Comparison of ENCODE assay signal across 23 cellular contexts in the genomic region with DNA sequence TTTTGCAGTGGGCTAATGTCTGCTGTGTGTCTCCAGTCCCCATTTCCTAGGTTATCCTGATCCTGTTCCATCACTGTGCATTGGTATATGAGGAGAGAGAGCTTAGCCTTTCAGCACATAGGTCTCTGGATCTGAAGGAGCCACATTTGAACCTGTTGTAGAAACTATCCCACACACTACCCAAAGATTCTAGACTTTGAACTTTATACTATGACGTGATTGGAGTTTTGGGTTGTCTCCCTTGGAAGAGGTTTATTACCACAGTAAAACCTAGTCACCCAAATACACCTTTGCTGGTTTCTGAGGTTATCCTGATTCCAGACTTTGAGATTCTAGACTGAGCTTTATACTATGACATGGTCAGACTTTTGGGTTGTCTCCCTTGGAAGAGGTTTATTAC.
"Had no signal": no experiment of that assay in that cellular context is flagged by ENCODE, and none has a peak within 500 bp of the region (broad histone marks: within the 10 kb centered on the region; RNA-seq: fewer than 3 reads in every experiment).

No MANE protein-coding gene starts in this region.

- H3K9me3 ChIP-seq: lower lobe of right lung, ovary, right atrium auricular region, spleen, tibial nerve, uterus had no signal

- H3K27me3 ChIP-seq: ovary, right atrium auricular region, spleen, uterus had no signal

- DNase-seq: head of caudate nucleus; hippocampal formation; immature natural killer cell; kidney; left ventricle myocardium superior; lower lobe of right lung; mammary epithelial cell; naive B cell; natural killer cell; nephron progenitor cell; ovary; spleen; stimulated activated CD4-positive, alpha-beta T cell treated with anti-CD3 and anti-CD28 coated beads, Interleukin-4, amount 100 ng/mL, for 24 hours; stimulated activated naive CD4-positive, alpha-beta T cell treated with Interleukin-2 at 50 U/mL for 16 hours; stimulated activated naive CD8-positive, alpha-beta T cell treated with anti-CD3 and anti-CD28 coated beads, Interleukin-15, amount 100 ng/mL, for 72 hours; substantia nigra; uterus had no signal

- H3K4me3 ChIP-seq: lower lobe of right lung, ovary, right atrium auricular region, skin epidermis, spleen, tibial nerve, uterus had no signal

- H3K27ac ChIP-seq: lower lobe of right lung, ovary, right atrium auricular region, skin epidermis, spleen, tibial nerve, uterus had no signal

- ATAC-seq: left ventricle myocardium superior; lower lobe of right lung; natural killer cell; sciatic nerve; stimulated activated effector memory CD8-positive, alpha-beta T cell treated with anti-CD3 and anti-CD28 coated beads, Interleukin-12 subunit alpha, Interleukin-12 subunit beta, amount 100 ng/mL, for 72 hours; stimulated activated naive CD8-positive, alpha-beta T cell treated with anti-CD3 and anti-CD28 coated beads, Interleukin-15, amount 100 ng/mL, for 72 hours had no signal

- H3K4me1 ChIP-seq: lower lobe of right lung, right atrium auricular region, spleen, tibial nerve, uterus had no signal

- H3K36me3 ChIP-seq: lower lobe of right lung, ovary, right atrium auricular region, spleen, tibial nerve, uterus had no signal

- FAIRE-seq: islet of Langerhans, kidney had no signal
